1 cellular context compared by ENCODE assay signal in genomic region chr16:974606-975312, GRCh38.
TF ChIP-seq lines count a peak whose summit lies in the region.

No MANE protein-coding gene starts in this region.

TF ChIP-seq in IMR-90, 13 proteins besides CTCF, POLR2A, EP300 and RAD21:
- TF ChIP-seq MAZ (IDR thresholded peaks at IDR 0.05; ENCODE audit: borderline replicate concordance, low read depth, low read length) (no peak), CHD1 (IDR thresholded peaks at IDR 0.05; ENCODE audit: low read depth, low read length) (no peak), FOS (IDR thresholded peaks at IDR 0.05; ENCODE audit: low read depth, low read length) (no peak), RCOR1 (IDR thresholded peaks at IDR 0.05; ENCODE audit: insufficient replicate concordance, low read length) (no peak)
- TF ChIP-seq, protein P1, sequence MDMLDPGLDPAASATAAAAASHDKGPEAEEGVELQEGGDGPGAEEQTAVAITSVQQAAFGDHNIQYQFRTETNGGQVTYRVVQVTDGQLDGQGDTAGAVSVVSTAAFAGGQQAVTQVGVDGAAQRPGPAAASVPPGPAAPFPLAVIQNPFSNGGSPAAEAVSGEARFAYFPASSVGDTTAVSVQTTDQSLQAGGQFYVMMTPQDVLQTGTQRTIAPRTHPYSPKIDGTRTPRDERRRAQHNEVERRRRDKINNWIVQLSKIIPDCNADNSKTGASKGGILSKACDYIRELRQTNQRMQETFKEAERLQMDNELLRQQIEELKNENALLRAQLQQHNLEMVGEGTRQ (IDR thresholded peaks at IDR 0.05; ENCODE audit: low read depth, low read length) = no peak
